16 cellular contexts compared by ENCODE assay signal in the genomic region with DNA sequence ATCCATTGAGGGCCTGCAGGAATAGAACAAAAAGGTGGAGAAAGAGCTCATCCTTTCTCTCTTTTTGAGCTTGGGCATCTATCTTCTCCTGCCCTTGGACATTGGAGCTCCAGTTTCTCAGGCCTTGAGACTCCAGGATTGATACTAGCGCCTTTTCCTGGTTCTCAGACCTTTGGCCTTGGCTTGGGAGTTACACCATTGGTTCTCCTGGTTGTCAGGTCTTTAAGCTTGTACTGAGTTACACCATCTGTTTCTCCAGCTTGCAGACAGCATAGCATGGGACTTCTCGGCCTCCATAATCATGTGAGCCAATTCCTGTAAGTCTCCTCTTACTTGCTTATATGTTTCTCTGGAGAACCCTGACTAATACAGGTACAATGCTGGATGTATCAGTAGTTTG.
A peak's percentile ranks its signal among the peaks of the same experiment; 100 is the strongest.
DNase-seq lines count a peak whose midpoint lies in the region; ATAC-seq and TF ChIP-seq lines count a peak whose summit lies in the region.
"Had no signal": no experiment of that assay in that cellular context is flagged by ENCODE, and none has a peak within 500 bp of the region (broad histone marks: within the 10 kb centered on the region; RNA-seq: fewer than 3 reads in every experiment).

No MANE protein-coding gene starts in this region.

- peaks cover 14% of the 10 kb centered on the region for H3K4me1 Mint-ChIP-seq in activated CD4-positive, alpha-beta T cell treated with anti-CD3 and anti-CD28 coated beads, Interleukin-2, amount 10 ng/mL, durations not matched to agents 24 days and 14 days
- no peaks in the 10 kb centered on the region for H3K4me1 Mint-ChIP-seq in endodermal cell

- H3K27me3 ChIP-seq in endodermal cell (ENCODE audit: control insufficient read depth, insufficient read depth, low read length, poor library complexity, severe bottlenecking): no peaks in the 10 kb centered on the region

- H3K4me1 ChIP-seq in mucosa of descending colon (ENCODE audit: low read depth) (no peaks in the 10 kb centered on the region), endodermal cell (ENCODE audit: control insufficient read depth, insufficient read depth, low read length) (no peaks in the 10 kb centered on the region)

- TF ChIP-seq CTCF in fibroblast of pulmonary artery (IDR thresholded peaks at IDR 0.05; ENCODE audit: low read length, missing control alignments) (no peak), mucosa of descending colon (IDR thresholded peaks at IDR 0.05) (no peak), endodermal cell (conservative IDR thresholded peaks at IDR 0.05) (no peak)

- H3K27ac Mint-ChIP-seq in activated CD4-positive, alpha-beta T cell treated with anti-CD3 and anti-CD28 coated beads, Interleukin-2, amount 10 ng/mL, durations not matched to agents 24 days and 14 days: no peak overlapping the region
- no peak overlapping the region for H3K27ac Mint-ChIP-seq in endodermal cell
- H3K27ac Mint-ChIP-seq: CD4-positive, alpha-beta T cell had no signal

- no peak overlapping the region for H3K27ac ChIP-seq in endodermal cell (ENCODE audit: low read depth, low read length)

- no peak overlapping the region for H3K9ac ChIP-seq in endodermal cell (ENCODE audit: extremely low read depth, low read length, poor library complexity, severe bottlenecking)

- H3K27me3 Mint-ChIP-seq in activated CD4-positive, alpha-beta T cell treated with anti-CD3 and anti-CD28 coated beads, Interleukin-2, amount 10 ng/mL, durations not matched to agents 24 days and 14 days: no peaks in the 10 kb centered on the region
- no peaks in the 10 kb centered on the region for H3K27me3 Mint-ChIP-seq in endodermal cell (ENCODE audit: insufficient read depth)
- H3K27me3 Mint-ChIP-seq: CD4-positive, alpha-beta T cell had no signal

- WGBS in endodermal cell (ENCODE audit: insufficient coverage in 1 of 2, insufficient read length in 1 of 2), 2 experiments: 83 to 89% methylated on average over 1 to 2 of the region's 2 CpGs

- peaks cover 38% of the 10 kb centered on the region for H3K36me3 Mint-ChIP-seq in activated CD4-positive, alpha-beta T cell treated with anti-CD3 and anti-CD28 coated beads, Interleukin-2, amount 10 ng/mL, durations not matched to agents 24 days and 14 days (ENCODE audit: low read depth)
- H3K36me3 Mint-ChIP-seq in endodermal cell (ENCODE audit: low read depth): peaks cover 15% of the 10 kb centered on the region

- peaks cover 15% of the 10 kb centered on the region for H3K9me3 Mint-ChIP-seq in activated CD4-positive, alpha-beta T cell treated with anti-CD3 and anti-CD28 coated beads, Interleukin-2, amount 10 ng/mL, durations not matched to agents 24 days and 14 days
- peaks cover 10% of the 10 kb centered on the region for H3K9me3 Mint-ChIP-seq in endodermal cell
- H3K9me3 Mint-ChIP-seq: CD4-positive, alpha-beta T cell had no signal

- no peak overlapping the region for H3K4me3 ChIP-seq in fibroblast of pulmonary artery (replicated peaks; ENCODE audit: low read depth, low read length)
- no peak overlapping the region for H3K4me3 ChIP-seq in mucosa of descending colon
- H3K4me3 ChIP-seq in endodermal cell (ENCODE audit: low read length): no peak overlapping the region
- H3K4me3 ChIP-seq: HAP-1 had no signal

- no peaks in the 10 kb centered on the region for H3K36me3 ChIP-seq in mucosa of descending colon (ENCODE audit: low read depth)
- H3K36me3 ChIP-seq in endodermal cell (ENCODE audit: control insufficient read depth, insufficient read depth, low read length): no peaks in the 10 kb centered on the region
- H3K36me3 ChIP-seq: HAP-1 had no signal

- peak; percentile 37 for DNase-seq in activated CD4-positive, alpha-beta T cell treated with anti-CD3 and anti-CD28 coated beads, Interleukin-2, amount 10 ng/mL, durations not matched to agents 24 days and 14 days
- DNase-seq in activated CD4-positive, alpha-beta T cell treated with anti-CD3 and anti-CD28 coated beads, Interleukin-2, amount 50 U/mL, for 48 hours: no peak
- DNase-seq in fibroblast of pulmonary artery (ENCODE audit: low read depth) (peak; percentile 18), mucosa of descending colon (no peak), SIG-M5 treated with dmso at 0.1 percent for 504 hours (lab: John Stamatoyannopoulos, UW; ENCODE audit: unreplicated experiment) (no peak), Right ventricle myocardium inferior (ENCODE audit: missing footprints) (no peak), endodermal cell (no peak)
- DNase-seq: ACHN; C1 segment of cervical spinal cord; Calu3; CD4-positive, alpha-beta T cell; DMS153; DMS79 treated with DMSO at 0.1 percent for 48 hours; EL; GDM1 had no signal

- intact Hi-C loops in activated CD4-positive, alpha-beta T cell treated with anti-CD3 and anti-CD28 coated beads, Interleukin-2, amount 10 ng/mL, durations not matched to agents 24 days and 14 days (cut with micrococcal nuclease): no loop called here
- intact Hi-C loops in mucosa of descending colon (cut with DNase I, micrococcal nuclease) (no loop called here), Right ventricle myocardium inferior (cut with DNase I) (no loop called here)

- H3K4me3 Mint-ChIP-seq in activated CD4-positive, alpha-beta T cell treated with anti-CD3 and anti-CD28 coated beads, Interleukin-2, amount 10 ng/mL, durations not matched to agents 24 days and 14 days: no peak overlapping the region
- no peak overlapping the region for H3K4me3 Mint-ChIP-seq in endodermal cell
- H3K4me3 Mint-ChIP-seq: CD4-positive, alpha-beta T cell had no signal

- H3K9me3 ChIP-seq in mucosa of descending colon (peaks cover 5% of the 10 kb centered on the region), endodermal cell (ENCODE audit: control insufficient read depth, low read length) (peaks cover 13% of the 10 kb centered on the region)
- H3K9me3 ChIP-seq: HAP-1 had no signal

- ATAC-seq in mucosa of descending colon (peak; percentile 46), Right ventricle myocardium inferior (no peak)

Comparison
In these comparisons a context has a peak if more than half of its experiments do, and no peak if none do; other contexts are left out.
1. DNase-seq: peak in activated CD4-positive, alpha-beta T cell treated with anti-CD3 and anti-CD28 coated beads, Interleukin-2, amount 10 ng/mL, durations not matched to agents 24 days and 14 days (single experiment) and fibroblast of pulmonary artery (single experiment); none in activated CD4-positive, alpha-beta T cell treated with anti-CD3 and anti-CD28 coated beads, Interleukin-2, amount 50 U/mL, for 48 hours (0 of 2), mucosa of descending colon (0 of 3), SIG-M5 treated with dmso at 0.1 percent for 504 hours (single experiment), Right ventricle myocardium inferior (single experiment) and endodermal cell (single experiment).